1 cellular context compared by ENCODE assay signal in the genomic region with DNA sequence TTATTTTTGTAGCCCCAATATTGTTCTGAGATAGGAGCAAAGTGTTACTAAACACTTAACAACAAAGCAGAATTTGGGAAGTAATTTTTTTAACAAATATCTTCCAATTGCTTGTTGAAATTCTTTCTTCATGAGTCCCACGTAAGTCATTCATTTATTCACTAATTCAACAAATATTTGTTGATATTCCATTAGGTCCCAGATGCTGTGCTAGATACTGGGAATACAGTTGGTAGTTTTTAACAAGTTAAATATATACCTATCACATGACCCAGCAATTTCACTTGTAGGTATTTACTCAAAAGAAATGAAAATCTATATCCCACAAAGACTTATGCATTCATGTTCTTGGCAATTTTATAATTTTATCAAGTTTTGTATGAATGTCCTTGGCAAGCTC.
TF ChIP-seq lines count a peak whose summit lies in the region.

No MANE protein-coding gene starts in this region.

TF ChIP-seq in K562, 482 proteins besides CTCF, POLR2A, EP300 and RAD21:
- TF ChIP-seq TFE3 (CRISPR knock-in tag; IDR thresholded peaks at IDR 0.05) = peak; percentile 35
- no peak for TF ChIP-seq ZC3H11A (IDR thresholded peaks at IDR 0.05; ENCODE audit: low read depth, low read length)
- TF ChIP-seq ZNF696 (CRISPR knock-in tag; conservative IDR thresholded peaks at IDR 0.05) = no peak
- no peak for TF ChIP-seq ZNF253 (CRISPR knock-in tag; conservative IDR thresholded peaks at IDR 0.05)
- TF ChIP-seq ZNF586 (CRISPR knock-in tag; conservative IDR thresholded peaks at IDR 0.05) = no peak
TF ChIP-seq in K562: peak in this region for 1.
